Comparison of ENCODE assay signal across 1 cellular context in genomic region chr5:10585120-10585915, GRCh38.
TF ChIP-seq lines count a peak whose summit lies in the region.

No MANE protein-coding gene starts in this region.

TF ChIP-seq in H1, 55 proteins besides CTCF, POLR2A, EP300 and RAD21 (continued from another document):
- no peak for TF ChIP-seq E2F6 (IDR thresholded peaks at IDR 0.05)
- TF ChIP-seq BRCA1 (IDR thresholded peaks at IDR 0.05; ENCODE audit: low read depth, low read length) = no peak
- no peak for TF ChIP-seq HDAC2 (IDR thresholded peaks at IDR 0.05; ENCODE audit: borderline replicate concordance in 1 of 2, low read depth in 2 of 2, low read length in 2 of 2)
- TF ChIP-seq HDAC6 (IDR thresholded peaks at IDR 0.05; ENCODE audit: low read depth, low read length) = no peak
- no peak for TF ChIP-seq ATF3 (IDR thresholded peaks at IDR 0.05; ENCODE audit: insufficient read depth, low read depth, low read length)
- TF ChIP-seq CBX5 (IDR thresholded peaks at IDR 0.05; ENCODE audit: low read depth, low read length) = no peak
- no peak for TF ChIP-seq BCL11A (IDR thresholded peaks at IDR 0.05; ENCODE audit: low read depth in 2 of 2, low read length in 2 of 2)
- TF ChIP-seq EGR1 (IDR thresholded peaks at IDR 0.05; ENCODE audit: borderline replicate concordance, low read depth, low read length) = no peak
- TF ChIP-seq CTBP2 (IDR thresholded peaks at IDR 0.05; ENCODE audit: borderline replicate concordance, insufficient read depth, insufficient read length, low read length) = no peak
